1 cellular context compared by ENCODE assay signal in the genomic region with DNA sequence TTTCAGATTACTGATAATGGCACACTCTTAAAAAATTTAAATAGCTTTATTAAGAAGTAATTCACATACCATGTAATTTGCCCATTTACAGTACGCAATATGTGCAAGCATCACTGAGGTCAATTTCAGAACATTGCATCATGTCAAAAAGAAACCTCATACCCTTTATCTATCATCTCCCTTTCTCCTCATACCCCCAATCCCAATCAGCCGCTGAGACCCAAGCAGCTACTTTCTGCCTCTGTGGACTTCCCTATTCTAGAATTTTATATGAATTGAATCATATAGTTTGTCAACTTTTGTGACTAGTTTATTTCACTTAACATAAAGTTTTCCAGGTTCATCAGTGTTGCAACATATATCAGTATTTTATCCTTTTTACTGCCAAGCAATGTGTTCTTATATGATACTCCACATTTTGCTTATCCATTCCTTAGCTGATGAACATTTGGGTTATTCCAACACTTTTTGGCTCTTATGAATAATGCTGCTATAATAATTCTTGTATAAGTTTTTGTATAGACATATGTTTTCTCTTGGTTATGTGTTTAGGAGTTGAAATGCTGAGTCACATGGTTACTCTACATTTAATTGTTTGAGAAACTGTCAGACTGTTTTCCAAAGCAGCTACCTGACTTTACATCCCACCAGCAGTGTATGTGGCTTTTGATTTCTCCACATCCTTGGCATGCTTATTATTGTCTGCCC.
A peak's percentile ranks its signal among the peaks of the same experiment; 100 is the strongest.
TF ChIP-seq lines count a peak whose summit lies in the region.

No MANE protein-coding gene starts in this region.

TF ChIP-seq in K562, 482 proteins besides CTCF, POLR2A, EP300 and RAD21 (continued from another document and continues in another):
- TF ChIP-seq, protein P1, sequence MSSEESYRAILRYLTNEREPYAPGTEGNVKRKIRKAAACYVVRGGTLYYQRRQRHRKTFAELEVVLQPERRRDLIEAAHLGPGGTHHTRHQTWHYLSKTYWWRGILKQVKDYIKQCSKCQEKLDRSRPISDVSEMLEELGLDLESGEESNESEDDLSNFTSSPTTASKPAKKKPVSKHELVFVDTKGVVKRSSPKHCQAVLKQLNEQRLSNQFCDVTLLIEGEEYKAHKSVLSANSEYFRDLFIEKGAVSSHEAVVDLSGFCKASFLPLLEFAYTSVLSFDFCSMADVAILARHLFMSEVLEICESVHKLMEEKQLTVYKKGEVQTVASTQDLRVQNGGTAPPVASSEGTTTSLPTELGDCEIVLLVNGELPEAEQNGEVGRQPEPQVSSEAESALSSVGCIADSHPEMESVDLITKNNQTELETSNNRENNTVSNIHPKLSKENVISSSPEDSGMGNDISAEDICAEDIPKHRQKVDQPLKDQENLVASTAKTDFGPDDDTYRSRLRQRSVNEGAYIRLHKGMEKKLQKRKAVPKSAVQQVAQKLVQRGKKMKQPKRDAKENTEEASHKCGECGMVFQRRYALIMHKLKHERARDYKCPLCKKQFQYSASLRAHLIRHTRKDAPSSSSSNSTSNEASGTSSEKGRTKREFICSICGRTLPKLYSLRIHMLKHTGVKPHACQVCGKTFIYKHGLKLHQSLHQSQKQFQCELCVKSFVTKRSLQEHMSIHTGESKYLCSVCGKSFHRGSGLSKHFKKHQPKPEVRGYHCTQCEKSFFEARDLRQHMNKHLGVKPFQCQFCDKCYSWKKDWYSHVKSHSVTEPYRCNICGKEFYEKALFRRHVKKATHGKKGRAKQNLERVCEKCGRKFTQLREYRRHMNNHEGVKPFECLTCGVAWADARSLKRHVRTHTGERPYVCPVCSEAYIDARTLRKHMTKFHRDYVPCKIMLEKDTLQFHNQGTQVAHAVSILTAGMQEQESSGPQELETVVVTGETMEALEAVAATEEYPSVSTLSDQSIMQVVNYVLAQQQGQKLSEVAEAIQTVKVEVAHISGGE (CRISPR knock-in tag; IDR thresholded peaks at IDR 0.05) = no peak
- TF ChIP-seq, protein P2, sequence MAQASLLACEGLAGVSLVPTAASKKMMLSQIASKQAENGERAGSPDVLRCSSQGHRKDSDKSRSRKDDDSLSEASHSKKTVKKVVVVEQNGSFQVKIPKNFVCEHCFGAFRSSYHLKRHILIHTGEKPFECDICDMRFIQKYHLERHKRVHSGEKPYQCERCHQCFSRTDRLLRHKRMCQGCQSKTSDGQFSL (CRISPR knock-in tag; IDR thresholded peaks at IDR 0.05) = no peak
- TF ChIP-seq, protein P2 (tag; IDR thresholded peaks at IDR 0.05) = no peak
- TF ChIP-seq ZNF785 (CRISPR knock-in tag; IDR thresholded peaks at IDR 0.05) (no peak), JUND (IDR thresholded peaks at IDR 0.05; ENCODE audit: borderline replicate concordance, low read depth, low read length) (peak; percentile 88), JUND (tag; IDR thresholded peaks at IDR 0.05; ENCODE audit: borderline replicate concordance, low read depth, low read length) (peak; percentile 45; the same call in 2 of the 3 replicates), FIP1L1 (IDR thresholded peaks at IDR 0.05; ENCODE audit: low read depth, low read length, poor library complexity, severe bottlenecking) (no peak), POLR2H (tag; IDR thresholded peaks at IDR 0.05; ENCODE audit: low read depth) (peak; percentile 88), FOXP1 (CRISPR knock-in tag; IDR thresholded peaks at IDR 0.05) (no peak), NR2C1 (IDR thresholded peaks at IDR 0.05) (no peak), NR2C1 (tag; IDR thresholded peaks at IDR 0.05) (0 out of 2 replicates have a peak, but pooled peaks have one; percentile 27), SMARCC2 (IDR thresholded peaks at IDR 0.05; ENCODE audit: low read depth) (peak; percentile 43; the same call in 1 of the 2 replicates), SMARCA5 (IDR thresholded peaks at IDR 0.05) (no peak), RNF2 (IDR thresholded peaks at IDR 0.05) (peak; percentile 18; the same call in 1 of the 2 replicates), ZNF184 (CRISPR knock-in tag; IDR thresholded peaks at IDR 0.05) (no peak), ASH1L (IDR thresholded peaks at IDR 0.05; ENCODE audit: borderline replicate concordance, low read depth, partially characterized antibody) (no peak), ZNF717 (CRISPR knock-in tag; IDR thresholded peaks at IDR 0.05) (no peak), FOXJ3 (CRISPR knock-in tag; IDR thresholded peaks at IDR 0.05) (no peak), ZNF282 (CRISPR knock-in tag; IDR thresholded peaks at IDR 0.05) (no peak), ZNF175 (CRISPR knock-in tag; IDR thresholded peaks at IDR 0.05; ENCODE audit: low read depth) (0 out of 2 replicates have a peak, but pooled peaks have one; percentile 54), ZNF347 (CRISPR knock-in tag; IDR thresholded peaks at IDR 0.05; ENCODE audit: low read depth) (no peak), NEUROD1 (IDR thresholded peaks at IDR 0.05; ENCODE audit: borderline replicate concordance, low read depth, low read length, partially characterized antibody) (no peak), FOXK2 (conservative IDR thresholded peaks at IDR 0.05 in 1 of 2, IDR thresholded peaks at IDR 0.05 in 1 of 2; ENCODE audit: low read depth in 2 of 2) (no peak), ZEB2 (IDR thresholded peaks at IDR 0.05) (peak; percentile 28; the same call in 1 of the 2 replicates), SRF (CRISPR knock-in tag; IDR thresholded peaks at IDR 0.05) (0 out of 4 replicates have a peak, but pooled peaks of 1 of the 2 experiments have one; percentile 28), PHF21A (IDR thresholded peaks at IDR 0.05; ENCODE audit: borderline replicate concordance, low read depth) (no peak), TEAD4 (IDR thresholded peaks at IDR 0.05; ENCODE audit: low read length) (0 out of 2 replicates have a peak, but pooled peaks have one; percentile 20), TEAD4 (CRISPR knock-in tag; IDR thresholded peaks at IDR 0.05; ENCODE audit: borderline replicate concordance) (no peak), CHD1 (IDR thresholded peaks at IDR 0.05; ENCODE audit: low read length) (no peak), HDGF (IDR thresholded peaks at IDR 0.05) (no peak), BCL6 (CRISPR knock-in tag; IDR thresholded peaks at IDR 0.05) (no peak), CXXC5 (CRISPR knock-in tag; IDR thresholded peaks at IDR 0.05) (peak; percentile 67; the same call in 1 of the 2 replicates), KAT2B (IDR thresholded peaks at IDR 0.05; ENCODE audit: low read depth, low read length) (no peak), MED1 (CRISPR knock-in tag; IDR thresholded peaks at IDR 0.05; ENCODE audit: borderline replicate concordance) (no peak), ZFP36 (IDR thresholded peaks at IDR 0.05; ENCODE audit: low read depth, low read length, partially characterized antibody) (no peak), POLR2B (IDR thresholded peaks at IDR 0.05; ENCODE audit: low read depth, partially characterized antibody) (no peak)
- TF ChIP-seq, protein P3, sequence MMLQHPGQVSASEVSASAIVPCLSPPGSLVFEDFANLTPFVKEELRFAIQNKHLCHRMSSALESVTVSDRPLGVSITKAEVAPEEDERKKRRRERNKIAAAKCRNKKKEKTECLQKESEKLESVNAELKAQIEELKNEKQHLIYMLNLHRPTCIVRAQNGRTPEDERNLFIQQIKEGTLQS (IDR thresholded peaks at IDR 0.05) = peak; percentile 93
- TF ChIP-seq, protein P3 (CRISPR knock-in tag; conservative IDR thresholded peaks at IDR 0.05) = no peak
- TF ChIP-seq, protein P4, sequence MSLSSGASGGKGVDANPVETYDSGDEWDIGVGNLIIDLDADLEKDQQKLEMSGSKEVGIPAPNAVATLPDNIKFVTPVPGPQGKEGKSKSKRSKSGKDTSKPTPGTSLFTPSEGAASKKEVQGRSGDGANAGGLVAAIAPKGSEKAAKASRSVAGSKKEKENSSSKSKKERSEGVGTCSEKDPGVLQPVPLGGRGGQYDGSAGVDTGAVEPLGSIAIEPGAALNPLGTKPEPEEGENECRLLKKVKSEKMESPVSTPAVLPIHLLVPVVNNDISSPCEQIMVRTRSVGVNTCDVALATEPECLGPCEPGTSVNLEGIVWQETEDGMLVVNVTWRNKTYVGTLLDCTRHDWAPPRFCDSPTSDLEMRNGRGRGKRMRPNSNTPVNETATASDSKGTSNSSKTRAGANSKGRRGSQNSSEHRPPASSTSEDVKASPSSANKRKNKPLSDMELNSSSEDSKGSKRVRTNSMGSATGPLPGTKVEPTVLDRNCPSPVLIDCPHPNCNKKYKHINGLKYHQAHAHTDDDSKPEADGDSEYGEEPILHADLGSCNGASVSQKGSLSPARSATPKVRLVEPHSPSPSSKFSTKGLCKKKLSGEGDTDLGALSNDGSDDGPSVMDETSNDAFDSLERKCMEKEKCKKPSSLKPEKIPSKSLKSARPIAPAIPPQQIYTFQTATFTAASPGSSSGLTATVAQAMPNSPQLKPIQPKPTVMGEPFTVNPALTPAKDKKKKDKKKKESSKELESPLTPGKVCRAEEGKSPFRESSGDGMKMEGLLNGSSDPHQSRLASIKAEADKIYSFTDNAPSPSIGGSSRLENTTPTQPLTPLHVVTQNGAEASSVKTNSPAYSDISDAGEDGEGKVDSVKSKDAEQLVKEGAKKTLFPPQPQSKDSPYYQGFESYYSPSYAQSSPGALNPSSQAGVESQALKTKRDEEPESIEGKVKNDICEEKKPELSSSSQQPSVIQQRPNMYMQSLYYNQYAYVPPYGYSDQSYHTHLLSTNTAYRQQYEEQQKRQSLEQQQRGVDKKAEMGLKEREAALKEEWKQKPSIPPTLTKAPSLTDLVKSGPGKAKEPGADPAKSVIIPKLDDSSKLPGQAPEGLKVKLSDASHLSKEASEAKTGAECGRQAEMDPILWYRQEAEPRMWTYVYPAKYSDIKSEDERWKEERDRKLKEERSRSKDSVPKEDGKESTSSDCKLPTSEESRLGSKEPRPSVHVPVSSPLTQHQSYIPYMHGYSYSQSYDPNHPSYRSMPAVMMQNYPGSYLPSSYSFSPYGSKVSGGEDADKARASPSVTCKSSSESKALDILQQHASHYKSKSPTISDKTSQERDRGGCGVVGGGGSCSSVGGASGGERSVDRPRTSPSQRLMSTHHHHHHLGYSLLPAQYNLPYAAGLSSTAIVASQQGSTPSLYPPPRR (CRISPR knock-in tag; IDR thresholded peaks at IDR 0.05; ENCODE audit: borderline replicate concordance) = no peak
- TF ChIP-seq, protein P5, sequence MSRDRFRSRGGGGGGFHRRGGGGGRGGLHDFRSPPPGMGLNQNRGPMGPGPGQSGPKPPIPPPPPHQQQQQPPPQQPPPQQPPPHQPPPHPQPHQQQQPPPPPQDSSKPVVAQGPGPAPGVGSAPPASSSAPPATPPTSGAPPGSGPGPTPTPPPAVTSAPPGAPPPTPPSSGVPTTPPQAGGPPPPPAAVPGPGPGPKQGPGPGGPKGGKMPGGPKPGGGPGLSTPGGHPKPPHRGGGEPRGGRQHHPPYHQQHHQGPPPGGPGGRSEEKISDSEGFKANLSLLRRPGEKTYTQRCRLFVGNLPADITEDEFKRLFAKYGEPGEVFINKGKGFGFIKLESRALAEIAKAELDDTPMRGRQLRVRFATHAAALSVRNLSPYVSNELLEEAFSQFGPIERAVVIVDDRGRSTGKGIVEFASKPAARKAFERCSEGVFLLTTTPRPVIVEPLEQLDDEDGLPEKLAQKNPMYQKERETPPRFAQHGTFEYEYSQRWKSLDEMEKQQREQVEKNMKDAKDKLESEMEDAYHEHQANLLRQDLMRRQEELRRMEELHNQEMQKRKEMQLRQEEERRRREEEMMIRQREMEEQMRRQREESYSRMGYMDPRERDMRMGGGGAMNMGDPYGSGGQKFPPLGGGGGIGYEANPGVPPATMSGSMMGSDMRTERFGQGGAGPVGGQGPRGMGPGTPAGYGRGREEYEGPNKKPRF (IDR thresholded peaks at IDR 0.05; ENCODE audit: low read depth, low read length) = no peak
- TF ChIP-seq, protein P6, sequence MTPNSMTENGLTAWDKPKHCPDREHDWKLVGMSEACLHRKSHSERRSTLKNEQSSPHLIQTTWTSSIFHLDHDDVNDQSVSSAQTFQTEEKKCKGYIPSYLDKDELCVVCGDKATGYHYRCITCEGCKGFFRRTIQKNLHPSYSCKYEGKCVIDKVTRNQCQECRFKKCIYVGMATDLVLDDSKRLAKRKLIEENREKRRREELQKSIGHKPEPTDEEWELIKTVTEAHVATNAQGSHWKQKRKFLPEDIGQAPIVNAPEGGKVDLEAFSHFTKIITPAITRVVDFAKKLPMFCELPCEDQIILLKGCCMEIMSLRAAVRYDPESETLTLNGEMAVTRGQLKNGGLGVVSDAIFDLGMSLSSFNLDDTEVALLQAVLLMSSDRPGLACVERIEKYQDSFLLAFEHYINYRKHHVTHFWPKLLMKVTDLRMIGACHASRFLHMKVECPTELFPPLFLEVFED (CRISPR knock-in tag; conservative IDR thresholded peaks at IDR 0.05) = no peak
- TF ChIP-seq, protein P7, sequence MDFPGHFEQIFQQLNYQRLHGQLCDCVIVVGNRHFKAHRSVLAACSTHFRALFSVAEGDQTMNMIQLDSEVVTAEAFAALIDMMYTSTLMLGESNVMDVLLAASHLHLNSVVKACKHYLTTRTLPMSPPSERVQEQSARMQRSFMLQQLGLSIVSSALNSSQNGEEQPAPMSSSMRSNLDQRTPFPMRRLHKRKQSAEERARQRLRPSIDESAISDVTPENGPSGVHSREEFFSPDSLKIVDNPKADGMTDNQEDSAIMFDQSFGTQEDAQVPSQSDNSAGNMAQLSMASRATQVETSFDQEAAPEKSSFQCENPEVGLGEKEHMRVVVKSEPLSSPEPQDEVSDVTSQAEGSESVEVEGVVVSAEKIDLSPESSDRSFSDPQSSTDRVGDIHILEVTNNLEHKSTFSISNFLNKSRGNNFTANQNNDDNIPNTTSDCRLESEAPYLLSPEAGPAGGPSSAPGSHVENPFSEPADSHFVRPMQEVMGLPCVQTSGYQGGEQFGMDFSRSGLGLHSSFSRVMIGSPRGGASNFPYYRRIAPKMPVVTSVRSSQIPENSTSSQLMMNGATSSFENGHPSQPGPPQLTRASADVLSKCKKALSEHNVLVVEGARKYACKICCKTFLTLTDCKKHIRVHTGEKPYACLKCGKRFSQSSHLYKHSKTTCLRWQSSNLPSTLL (IDR thresholded peaks at IDR 0.05) = no peak
- TF ChIP-seq, protein P8, sequence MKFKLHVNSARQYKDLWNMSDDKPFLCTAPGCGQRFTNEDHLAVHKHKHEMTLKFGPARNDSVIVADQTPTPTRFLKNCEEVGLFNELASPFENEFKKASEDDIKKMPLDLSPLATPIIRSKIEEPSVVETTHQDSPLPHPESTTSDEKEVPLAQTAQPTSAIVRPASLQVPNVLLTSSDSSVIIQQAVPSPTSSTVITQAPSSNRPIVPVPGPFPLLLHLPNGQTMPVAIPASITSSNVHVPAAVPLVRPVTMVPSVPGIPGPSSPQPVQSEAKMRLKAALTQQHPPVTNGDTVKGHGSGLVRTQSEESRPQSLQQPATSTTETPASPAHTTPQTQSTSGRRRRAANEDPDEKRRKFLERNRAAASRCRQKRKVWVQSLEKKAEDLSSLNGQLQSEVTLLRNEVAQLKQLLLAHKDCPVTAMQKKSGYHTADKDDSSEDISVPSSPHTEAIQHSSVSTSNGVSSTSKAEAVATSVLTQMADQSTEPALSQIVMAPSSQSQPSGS (CRISPR knock-in tag; IDR thresholded peaks at IDR 0.05) = no peak
- TF ChIP-seq, protein P9, sequence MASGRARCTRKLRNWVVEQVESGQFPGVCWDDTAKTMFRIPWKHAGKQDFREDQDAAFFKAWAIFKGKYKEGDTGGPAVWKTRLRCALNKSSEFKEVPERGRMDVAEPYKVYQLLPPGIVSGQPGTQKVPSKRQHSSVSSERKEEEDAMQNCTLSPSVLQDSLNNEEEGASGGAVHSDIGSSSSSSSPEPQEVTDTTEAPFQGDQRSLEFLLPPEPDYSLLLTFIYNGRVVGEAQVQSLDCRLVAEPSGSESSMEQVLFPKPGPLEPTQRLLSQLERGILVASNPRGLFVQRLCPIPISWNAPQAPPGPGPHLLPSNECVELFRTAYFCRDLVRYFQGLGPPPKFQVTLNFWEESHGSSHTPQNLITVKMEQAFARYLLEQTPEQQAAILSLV (tag; IDR thresholded peaks at IDR 0.05) = peak; percentile 64; the same call in 1 of the 2 replicates
